In genomic region chr2:96822786-96823185, GRCh38 we compare ENCODE assay signal across 18 cellular contexts. TPM values are rescaled to one million over a fixed set of nuclear protein-coding genes. Genes with fewer than 3 reads are reported as not detected.
A peak's percentile ranks its signal among the peaks of the same experiment; 100 is the strongest.
DNase-seq lines count a peak whose midpoint lies in the region; ATAC-seq and TF ChIP-seq lines count a peak whose summit lies in the region.
"Had no signal": no experiment of that assay in that cellular context is flagged by ENCODE, and none has a peak within 500 bp of the region (broad histone marks: within the 10 kb centered on the region; RNA-seq: fewer than 3 reads in every experiment).

No MANE protein-coding gene starts in this region.

- peak overlapping the region; percentile 68 for H3K27ac Mint-ChIP-seq in activated T-cell treated with anti-CD3 and anti-CD28 coated beads, Interleukin-2, amount 50 U/mL, for 24 hours
- H3K27ac Mint-ChIP-seq in GM23338 = peak overlapping the region; percentile 81; the same call in 1 of the 2 replicates

- H3K36me3 Mint-ChIP-seq in activated T-cell treated with anti-CD3 and anti-CD28 coated beads, Interleukin-2, amount 50 U/mL, for 24 hours (ENCODE audit: low read depth) = peaks cover 93% of the 10 kb centered on the region
- H3K36me3 Mint-ChIP-seq in GM23338 (ENCODE audit: low read depth) = peaks cover 68% of the 10 kb centered on the region

- peaks cover 70% of the 10 kb centered on the region for H3K79me2 ChIP-seq in GM23338 (replicated peaks; ENCODE audit: insufficient read depth)

- H4K20me1 ChIP-seq in GM23338 (replicated peaks; ENCODE audit: insufficient read depth) = peaks cover 45% of the 10 kb centered on the region

- H3K36me3 ChIP-seq in GM23338 (ENCODE audit: insufficient read depth) = no peaks in the 10 kb centered on the region; the same call in 1 of the 2 replicates
- peaks cover 35 to 40% (median 37%) of the 10 kb centered on the region in 3 donors for H3K36me3 ChIP-seq in skeletal muscle tissue (ENCODE audit: control insufficient read depth in 3 of 3, insufficient read depth in 3 of 3, low read length in 3 of 3)

- TF ChIP-seq CTCF in GM23338 (conservative IDR thresholded peaks at IDR 0.05; ENCODE audit: low read depth in 2 of 2) = no peak

- no peak overlapping the region for H2AFZ ChIP-seq in GM23338

- 53% methylated on average over 4 of the region's 4 CpGs for WGBS in right cardiac atrium

- H3K4me1 ChIP-seq in GM23338 (ENCODE audit: insufficient read depth) = peaks cover 10% of the 10 kb centered on the region
- H3K4me1 ChIP-seq in right cardiac atrium (ENCODE audit: control insufficient read depth, insufficient read depth, low read length) = peaks cover 15% of the 10 kb centered on the region
- peaks cover 50 to 64% (median 52%) of the 10 kb centered on the region in 3 donors for H3K4me1 ChIP-seq in skeletal muscle tissue (ENCODE audit: control insufficient read depth in 3 of 3, insufficient read depth in 3 of 3, low read length in 3 of 3)

- ATAC-seq in GM23338 = no peak
- no peak for ATAC-seq in right cardiac atrium

- no peaks in the 10 kb centered on the region for H3K9me3 Mint-ChIP-seq in activated T-cell treated with anti-CD3 and anti-CD28 coated beads, Interleukin-2, amount 50 U/mL, for 24 hours
- no peaks in the 10 kb centered on the region for H3K9me3 Mint-ChIP-seq in GM23338

- H3K4me3 Mint-ChIP-seq in activated T-cell treated with anti-CD3 and anti-CD28 coated beads, Interleukin-2, amount 50 U/mL, for 24 hours = no peak overlapping the region
- no peak overlapping the region for H3K4me3 Mint-ChIP-seq in GM23338

- no peak for DNase-seq in activated T-cell treated with anti-CD3 and anti-CD28 coated beads, Interleukin-2, amount 50 U/mL, for 24 hours
- no peak for DNase-seq in activated T-cell treated with anti-CD3 and anti-CD28 coated beads for 4 hours
- no peak for DNase-seq in GM23338 (ENCODE audit: low spot score)
- peak in 2 of 3 donors; percentile 12 to 34 for DNase-seq in right cardiac atrium
- no peak for DNase-seq in NCI-H510A (lab: John Stamatoyannopoulos, UW)
- DNase-seq in KG1 (lab: John Stamatoyannopoulos, UW) = no peak
- DNase-seq in nucleus accumbens (lab: John Stamatoyannopoulos, UW) = no peak
- DNase-seq: 8988T, DMS153, H7, Kasumi-1, NCI-H187 treated with DMSO at 0.1 percent for 48 hours, NCI-H2171, NCI-H446 treated with DMSO at 0.1 percent for 48 hours, NCI-H774, Peyer's patch had no signal

- no peak overlapping the region for H3K9ac ChIP-seq in skeletal muscle tissue (ENCODE audit: low read depth in 1 of 3, low read length in 3 of 3)

- no peaks in the 10 kb centered on the region for H3K9me2 ChIP-seq in GM23338 (ENCODE audit: insufficient read depth)

- H3K4me3 ChIP-seq in GM23338 = no peak overlapping the region
- H3K4me3 ChIP-seq in right cardiac atrium (ENCODE audit: low read length) = no peak overlapping the region
- H3K4me3 ChIP-seq in skeletal muscle tissue (ENCODE audit: low read length in 3 of 3) = no peak overlapping the region
- H3K4me3 ChIP-seq: BLaER1 treated with 17β-estradiol and CSF1 and Interleukin-3, amounts not matched to agents 10 nM and 100 nM; Peyer's patch had no signal

- H3K27ac ChIP-seq in GM23338 (ENCODE audit: low read depth) (0 out of 2 replicates have a peak overlapping the region, but pooled peaks have one; percentile 39), right cardiac atrium (ENCODE audit: low read length) (no peak overlapping the region), skeletal muscle tissue (ENCODE audit: low read depth, low read length) (peak overlapping the region; percentile 9)
- H3K27ac ChIP-seq: BLaER1 treated with 17β-estradiol and CSF1 and Interleukin-3, amounts not matched to agents 10 nM and 100 nM; Peyer's patch had no signal

- H3K9me3 ChIP-seq in right cardiac atrium (ENCODE audit: control insufficient read depth, low read length) (no peaks in the 10 kb centered on the region), skeletal muscle tissue (ENCODE audit: control insufficient read depth in 3 of 3, low read length in 3 of 3) (no peaks in the 10 kb centered on the region)
- H3K9me3 ChIP-seq: BLaER1 treated with 17β-estradiol and CSF1 and Interleukin-3, amounts not matched to agents 10 nM and 100 nM; Peyer's patch had no signal

- H3K27me3 ChIP-seq in GM23338 (ENCODE audit: insufficient read depth) (no peaks in the 10 kb centered on the region), right cardiac atrium (ENCODE audit: control insufficient read depth, insufficient read depth) (no peaks in the 10 kb centered on the region), skeletal muscle tissue (ENCODE audit: control insufficient read depth in 3 of 3, insufficient read depth in 3 of 3, low read length in 3 of 3) (no peaks in the 10 kb centered on the region)
- H3K27me3 ChIP-seq: Peyer's patch had no signal

- H3K4me1 Mint-ChIP-seq in activated T-cell treated with anti-CD3 and anti-CD28 coated beads, Interleukin-2, amount 50 U/mL, for 24 hours (ENCODE audit: low read depth) = peaks cover 51% of the 10 kb centered on the region
- peaks cover 36% of the 10 kb centered on the region for H3K4me1 Mint-ChIP-seq in GM23338

- no peaks in the 10 kb centered on the region for H3F3A ChIP-seq in GM23338 (replicated peaks; ENCODE audit: low read depth)

- H3K27me3 Mint-ChIP-seq in activated T-cell treated with anti-CD3 and anti-CD28 coated beads, Interleukin-2, amount 50 U/mL, for 24 hours = no peaks in the 10 kb centered on the region
- peaks cover 11% of the 10 kb centered on the region for H3K27me3 Mint-ChIP-seq in GM23338 (ENCODE audit: insufficient read depth, low read depth, poor library complexity)

- intact Hi-C loops in right cardiac atrium (cut with DNase I) = no loop called here

- H3K4me2 ChIP-seq in GM23338 = no peak overlapping the region

RNA-seq across cellular contexts. Expression of gene CNNM3, which starts 6.7 kb away (rescaled TPM):
- 22.8 and 25.7 TPM in 2 replicates for total RNA-seq in GM23338 (2014; rRNA removed; shearing (Covaris generic))
- polyA plus RNA-seq in GM23338 (2016; fragmentation: Nextera tagmentation; extraction: Ambion mirVana) (5.3 and 7.7 TPM in 2 replicates), right cardiac atrium (7.2 TPM)
- total RNA-seq in right cardiac atrium (10 to 100 TPM in 3 of 4 donors, 1 to 10 TPM in 1; 8.6 to 14.5 (median 11.5) TPM), skeletal muscle tissue (4.2 TPM)

RNA-seq across cellular contexts. Expression of gene ANKRD23, which starts 21.0 kb away (rescaled TPM):
- total RNA-seq in GM23338 (2014; rRNA removed; shearing (Covaris generic)) = 4.0 and 6.5 TPM in 2 replicates
- polyA plus RNA-seq in GM23338 (2016; fragmentation: Nextera tagmentation; extraction: Ambion mirVana) = 2.9 and 5.0 TPM in 2 replicates
- 10 to 100 TPM in 3 of 4 donors, 1 to 10 TPM in 1; 8.2 to 27.7 (median 17.3) TPM for total RNA-seq in right cardiac atrium
- 27.0 TPM for polyA plus RNA-seq in right cardiac atrium
- total RNA-seq in skeletal muscle tissue = 5.2 TPM

RNA-seq across cellular contexts. Expression of gene ANKRD39, which starts 35.0 kb away (rescaled TPM):
- total RNA-seq in GM23338 (2014; rRNA removed; shearing (Covaris generic)) = 17.5 and 18.3 TPM in 2 replicates
- polyA plus RNA-seq in GM23338 (2016; fragmentation: Nextera tagmentation; extraction: Ambion mirVana) = 32.0 and 33.8 TPM in 2 replicates
- 10 to 100 TPM; 11.8 to 17.3 (median 14.1) TPM for total RNA-seq in right cardiac atrium
- 23.3 TPM for polyA plus RNA-seq in right cardiac atrium
- total RNA-seq in skeletal muscle tissue = 3.7 TPM

RNA-seq across cellular contexts. Expression of gene SEMA4C, which starts 47.1 kb away (rescaled TPM):
- total RNA-seq in GM23338 (2014; rRNA removed; shearing (Covaris generic)) = 69.7 and 80.7 TPM in 2 replicates
- 15.4 and 16.8 TPM in 2 replicates for polyA plus RNA-seq in GM23338 (2016; fragmentation: Nextera tagmentation; extraction: Ambion mirVana)
- total RNA-seq in right cardiac atrium = 10 to 100 TPM; 22.0 to 28.5 (median 24.5) TPM
- 19.3 TPM for polyA plus RNA-seq in right cardiac atrium
- total RNA-seq in skeletal muscle tissue = 29.7 TPM

Comparison
In these comparisons a context has a peak if more than half of its experiments do, and no peak if none do; other contexts are left out.
1. DNase-seq: peak in right cardiac atrium (2 of 3); none in activated T-cell treated with anti-CD3 and anti-CD28 coated beads, Interleukin-2, amount 50 U/mL, for 24 hours (single experiment), activated T-cell treated with anti-CD3 and anti-CD28 coated beads for 4 hours (single experiment), GM23338 (single experiment), NCI-H510A (single experiment), KG1 (single experiment) and nucleus accumbens (0 of 56).